ENCODE assay signal across 8 cellular contexts in the genomic region with DNA sequence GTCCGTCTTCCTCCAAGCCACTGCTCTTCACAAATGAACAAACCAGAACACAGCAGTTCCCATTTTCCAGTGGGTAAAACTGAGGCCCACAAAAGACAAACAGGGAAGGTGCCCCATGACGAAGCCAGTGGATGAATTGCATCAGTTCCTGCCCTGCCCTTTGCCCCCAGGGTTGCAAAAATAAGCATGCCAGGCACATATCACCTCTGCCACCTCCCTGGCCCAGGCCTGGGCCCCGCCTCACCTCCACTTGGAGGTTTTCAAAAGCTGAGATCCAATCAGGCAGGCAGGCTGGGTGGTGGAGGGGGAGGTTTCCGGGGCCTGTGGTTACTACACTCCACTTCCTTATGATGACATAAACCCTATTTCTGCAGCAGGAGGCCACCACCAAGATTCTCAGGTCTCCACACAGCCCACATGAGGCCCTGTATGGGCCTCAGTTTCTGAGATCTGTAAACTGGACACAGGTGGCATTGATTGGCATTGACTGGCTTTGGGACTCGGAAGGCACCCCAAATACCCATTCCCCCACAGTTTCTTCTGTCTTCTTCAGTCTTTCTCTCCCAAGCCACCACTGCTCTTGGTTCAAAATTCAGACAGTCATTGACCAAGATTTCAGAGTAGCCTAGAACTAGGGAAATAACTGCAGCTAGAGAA. TPM values are rescaled to one million over a fixed set of nuclear protein-coding genes. Genes with fewer than 3 reads are reported as not detected.
DNase-seq lines count a peak whose midpoint lies in the region; ATAC-seq, FAIRE-seq and TF ChIP-seq lines count a peak whose summit lies in the region.

No MANE protein-coding gene starts in this region.

- H3K4me1 Mint-ChIP-seq in activated B cell treated with CpG ODN at 0.5 μM for 24 hours, result peaks cover 88% of the 10 kb centered on the region
- peaks cover 73 to 91% (median 83%) of the 10 kb centered on the region in 7 donors for H3K4me1 Mint-ChIP-seq in naive thymus-derived CD4-positive, alpha-beta T cell

- ATAC-seq in GM21786 (IDR thresholded peaks at IDR 0.05; ENCODE audit: unreplicated experiment) (peak; percentile 54), activated B cell treated with CpG ODN at 0.5 μM for 24 hours (ENCODE audit: low read depth) (peak; percentile 63)
- ATAC-seq in naive thymus-derived CD4-positive, alpha-beta T cell, result peak; percentile 84

- peak overlapping the region; percentile 97 for H3K27ac Mint-ChIP-seq in activated B cell treated with CpG ODN at 0.5 μM for 24 hours
- peak overlapping the region; percentile 93 to 100 (median 98) for H3K27ac Mint-ChIP-seq in naive thymus-derived CD4-positive, alpha-beta T cell

- peaks cover 74 to 86% of the 10 kb centered on the region in 2 donors for H3K4me1 ChIP-seq in naive thymus-derived CD4-positive, alpha-beta T cell (ENCODE audit: control insufficient read depth in 2 of 2, insufficient read depth in 2 of 2, low read length in 2 of 2)

- TF ChIP-seq CTCF in activated B cell treated with CpG ODN at 0.5 μM for 24 hours (IDR thresholded peaks at IDR 0.05) (no peak), bronchial epithelial cell (IDR thresholded peaks at IDR 0.05; ENCODE audit: insufficient read depth, low read length, severe bottlenecking) (no peak)

- POLR2A ChIA-PET in activated B cell treated with CpG ODN at 0.5 μM for 24 hours (lab: Charles Lee), result interaction anchor here (0.8 to 4.0 kb wide), 5 partner anchors 12 to 865 kb away, joined by 3 to 19 read pairs (median 3); a partner anchor contains a TSS
- POLR2A ChIA-PET in naive thymus-derived CD4-positive, alpha-beta T cell (lab: Charles Lee), result interaction anchor here (1.1 to 2.5 kb wide), 6 partner anchors 8 to 137 kb away, joined by 4 to 8 read pairs (median 4); a partner anchor contains a TSS

- peak; percentile 66 for DNase-seq in ELR (ENCODE audit: low read depth)
- DNase-seq in activated B cell treated with CpG ODN at 0.5 μM for 24 hours, result peak; percentile 68
- DNase-seq in bronchial epithelial cell (ENCODE audit: low read depth), result peak; percentile 77
- DNase-seq in naive thymus-derived CD4-positive, alpha-beta T cell, result peak; percentile 57 to 92 (median 90)
- DNase-seq in ureter (ENCODE audit: low spot score), result peak; percentile 84
- DNase-seq in NCI-H1105 (lab: John Stamatoyannopoulos, UW), result no peak

- H3K9me3 Mint-ChIP-seq in activated B cell treated with CpG ODN at 0.5 μM for 24 hours, result no peaks in the 10 kb centered on the region
- H3K9me3 Mint-ChIP-seq in naive thymus-derived CD4-positive, alpha-beta T cell, result peaks cover 0 to 2% (median 0%) of the 10 kb centered on the region in 11 donors

- H3K36me3 Mint-ChIP-seq in activated B cell treated with CpG ODN at 0.5 μM for 24 hours (ENCODE audit: low read depth), result peaks cover 10% of the 10 kb centered on the region
- H3K36me3 Mint-ChIP-seq in naive thymus-derived CD4-positive, alpha-beta T cell, result peaks cover 0 to 27% (median 0%) of the 10 kb centered on the region in 5 donors

- CTCF ChIA-PET in activated B cell treated with CpG ODN at 0.5 μM for 24 hours (lab: Charles Lee), result interaction anchor here (0.9 to 9.7 kb wide), 4 partner anchors 23 to 47 kb away, joined by 3 to 53 read pairs (median 16); no protein-coding TSS in a partner anchor
- CTCF ChIA-PET in naive thymus-derived CD4-positive, alpha-beta T cell (lab: Charles Lee), result interaction anchor here (3.4 to 3.7 kb wide), 3 partner anchors 23 to 48 kb away, joined by 18 to 23 read pairs (median 20); no protein-coding TSS in a partner anchor

- H3K9me3 ChIP-seq in KOPT-K1 (ENCODE audit: insufficient read depth, low read length, poor library complexity, severe bottlenecking), result no peaks in the 10 kb centered on the region
- H3K9me3 ChIP-seq in naive thymus-derived CD4-positive, alpha-beta T cell (ENCODE audit: control insufficient read depth in 2 of 3, low read length in 3 of 3), result no peaks in the 10 kb centered on the region

- intact Hi-C loops in activated B cell treated with CpG ODN at 0.5 μM for 24 hours (cut with micrococcal nuclease), result loop anchor here (1.0 kb wide), 1 partner anchor 135 kb away; a partner anchor contains a TSS
- intact Hi-C loops in naive thymus-derived CD4-positive, alpha-beta T cell (cut with micrococcal nuclease), result loop anchor here (1.0 to 10.0 kb wide), 6 partner anchors 47 to 609 kb away; a partner anchor contains a TSS

- FAIRE-seq in bronchial epithelial cell (lab: Jason Lieb, UNC), result no peak

- no peak overlapping the region for H3K4me3 ChIP-seq in bronchial epithelial cell (ENCODE audit: low read depth, low read length)
- peak overlapping the region; percentile 42 for H3K4me3 ChIP-seq in naive thymus-derived CD4-positive, alpha-beta T cell (ENCODE audit: low read length)

- H3K27me3 Mint-ChIP-seq in activated B cell treated with CpG ODN at 0.5 μM for 24 hours, result no peaks in the 10 kb centered on the region
- H3K27me3 Mint-ChIP-seq in naive thymus-derived CD4-positive, alpha-beta T cell, result no peaks in the 10 kb centered on the region

- H3K27me3 ChIP-seq in bronchial epithelial cell (ENCODE audit: control insufficient read depth, insufficient read depth, low read length), result no peaks in the 10 kb centered on the region
- H3K27me3 ChIP-seq in naive thymus-derived CD4-positive, alpha-beta T cell (ENCODE audit: control insufficient read depth in 2 of 2, insufficient read depth in 2 of 2, low read length in 2 of 2), result no peaks in the 10 kb centered on the region

- H3K4me3 Mint-ChIP-seq in activated B cell treated with CpG ODN at 0.5 μM for 24 hours, result peak overlapping the region; percentile 73
- H3K4me3 Mint-ChIP-seq in naive thymus-derived CD4-positive, alpha-beta T cell, result peak overlapping the region; percentile 76 to 100 (median 95)

- H3K27ac ChIP-seq in KOPT-K1 (ENCODE audit: low read depth, low read length, poor library complexity, severe bottlenecking), result peak overlapping the region; percentile 90
- peak overlapping the region; percentile 83 for H3K27ac ChIP-seq in naive thymus-derived CD4-positive, alpha-beta T cell (ENCODE audit: low read depth, low read length)

- H3K36me3 ChIP-seq in KOPT-K1 (ENCODE audit: insufficient read depth, low read length), result no peaks in the 10 kb centered on the region
- no peaks in the 10 kb centered on the region for H3K36me3 ChIP-seq in bronchial epithelial cell (ENCODE audit: control insufficient read depth, insufficient read depth, low read length)
- H3K36me3 ChIP-seq in naive thymus-derived CD4-positive, alpha-beta T cell (ENCODE audit: control insufficient read depth in 2 of 3, insufficient read depth in 3 of 3, low read length in 3 of 3), result no peaks in the 10 kb centered on the region

RNA-seq across cellular contexts. Expression of a gene that starts 4.1 kb away (rescaled TPM):
- total RNA-seq in activated B cell treated with CpG ODN at 0.5 μM for 24 hours, result 28.1 and 31.8 TPM in 2 replicates
- 4.2 and 5.6 TPM in 2 replicates for total RNA-seq in bronchial epithelial cell
- 10 to 100 TPM; 68.3 to 97.6 (median 73.4) TPM for total RNA-seq in naive thymus-derived CD4-positive, alpha-beta T cell
- 1 to 10 TPM; 3.0 to 8.1 TPM for polyA plus RNA-seq in naive thymus-derived CD4-positive, alpha-beta T cell
- total RNA-seq in ureter, result 10.7 TPM
